ENCODE assay signal across 16 cellular contexts in the genomic region with DNA sequence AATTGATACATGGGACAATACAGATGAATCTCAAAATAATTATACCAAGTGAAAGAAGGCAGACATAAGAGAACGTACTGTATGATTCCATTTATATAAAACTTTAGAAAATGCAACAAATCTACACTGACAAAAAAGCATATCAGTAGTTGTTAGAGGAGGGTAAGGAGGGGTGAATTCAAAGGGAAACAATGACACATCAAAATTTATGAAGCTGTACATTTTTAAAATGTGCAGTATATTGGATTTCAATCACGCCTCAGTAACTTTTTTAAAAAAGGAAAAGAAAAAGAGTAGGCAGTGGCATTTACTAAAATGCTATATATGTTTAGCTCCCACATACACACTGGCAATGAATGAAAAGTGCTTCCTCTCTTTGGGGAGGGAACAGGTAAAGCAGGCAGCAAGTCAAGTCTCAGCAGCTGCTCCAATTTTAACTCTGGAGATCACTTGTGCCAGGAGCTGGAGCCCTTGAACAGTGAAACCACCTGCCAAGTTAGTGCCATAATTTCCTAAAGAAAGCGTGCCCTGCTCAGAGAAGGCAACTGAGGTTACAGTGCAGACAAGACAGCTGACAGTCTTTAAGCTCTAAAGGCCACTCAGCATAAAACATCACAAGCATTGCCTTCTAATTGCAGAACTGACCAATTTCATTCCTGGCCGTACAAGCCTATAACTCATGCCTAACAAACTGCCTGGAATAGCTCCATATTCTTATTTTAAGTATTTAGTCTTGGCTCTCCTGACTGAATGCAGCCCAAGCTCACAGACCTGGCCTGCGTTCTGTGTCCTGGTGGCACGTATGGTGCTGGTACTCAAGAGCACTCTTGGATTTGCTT. TPM values are rescaled to one million over a fixed set of nuclear protein-coding genes. Genes with fewer than 3 reads are reported as not detected.
DNase-seq lines count a peak whose midpoint lies in the region; ATAC-seq and TF ChIP-seq lines count a peak whose summit lies in the region.
"Had no signal": no experiment of that assay in that cellular context is flagged by ENCODE, and none has a peak within 500 bp of the region (broad histone marks: within the 10 kb centered on the region; RNA-seq: fewer than 3 reads in every experiment).

No MANE protein-coding gene starts in this region.

- peaks cover 11% of the 10 kb centered on the region for H3K36me3 Mint-ChIP-seq in type B pancreatic cell

- peak overlapping the region; percentile 7 for H3K4me2 ChIP-seq in skeletal muscle satellite cell (ENCODE audit: low read length)
- H3K4me2 ChIP-seq: hepatocyte had no signal

- H3K27me3 Mint-ChIP-seq in type B pancreatic cell, result no peaks in the 10 kb centered on the region
- H3K27me3 Mint-ChIP-seq: activated T-helper 17 cell treated with anti-CD3 and anti-CD28 coated beads, Interleukin-2, amount 50 U/mL, for 72 hours; dendritic cell treated with granulocyte-macrophage colony-stimulating factor and Interleukin-4, amounts not matched to agents 40 ng/mL and 50 ng/mL, for 4 days had no signal

- intact Hi-C loops in Right ventricle myocardium superior (cut with DNase I), result no loop called here

- H3K4me1 Mint-ChIP-seq in type B pancreatic cell (ENCODE audit: unreplicated experiment), result peaks cover 41% of the 10 kb centered on the region

- H3K36me3 ChIP-seq in skeletal muscle satellite cell (ENCODE audit: insufficient read depth, low read length), result peaks cover 43% of the 10 kb centered on the region

- H3K4me1 ChIP-seq in skeletal muscle satellite cell (ENCODE audit: control insufficient read depth, insufficient read depth, low read length), result peaks cover 48% of the 10 kb centered on the region

- ATAC-seq in Right ventricle myocardium superior (ENCODE audit: poor library complexity), result peak; percentile 81
- ATAC-seq: activated T-helper 17 cell treated with anti-CD3 and anti-CD28 coated beads, Interleukin-2, amount 50 U/mL, for 72 hours; stimulated activated effector memory CD8-positive, alpha-beta T cell treated with anti-CD3 and anti-CD28 coated beads, Interleukin-12 subunit alpha, Interleukin-12 subunit beta, amount 100 ng/mL, for 72 hours had no signal

- no peak overlapping the region for H3K4me3 Mint-ChIP-seq in type B pancreatic cell
- H3K4me3 Mint-ChIP-seq: activated T-helper 17 cell treated with anti-CD3 and anti-CD28 coated beads, Interleukin-2, amount 50 U/mL, for 72 hours; dendritic cell treated with granulocyte-macrophage colony-stimulating factor and Interleukin-4, amounts not matched to agents 40 ng/mL and 50 ng/mL, for 4 days; H9; mesothelial cell of epicardium; stimulated activated effector memory CD8-positive, alpha-beta T cell treated with anti-CD3 and anti-CD28 coated beads, Interleukin-12 subunit alpha, Interleukin-12 subunit beta, amount 100 ng/mL, for 72 hours had no signal

- no peak for TF ChIP-seq CTCF in type B pancreatic cell (conservative IDR thresholded peaks at IDR 0.05)

- no peak overlapping the region for H3K4me3 ChIP-seq in skeletal muscle satellite cell (ENCODE audit: low read length)
- H3K4me3 ChIP-seq: hepatocyte had no signal

- no peaks in the 10 kb centered on the region for H3K9me3 ChIP-seq in skeletal muscle satellite cell (replicated peaks; ENCODE audit: low read length)

- no peak overlapping the region for H3K27ac Mint-ChIP-seq in type B pancreatic cell
- H3K27ac Mint-ChIP-seq: activated T-helper 17 cell treated with anti-CD3 and anti-CD28 coated beads, Interleukin-2, amount 50 U/mL, for 72 hours; dendritic cell treated with granulocyte-macrophage colony-stimulating factor and Interleukin-4, amounts not matched to agents 40 ng/mL and 50 ng/mL, for 4 days; H9; mesothelial cell of epicardium; stimulated activated effector memory CD8-positive, alpha-beta T cell treated with anti-CD3 and anti-CD28 coated beads, Interleukin-12 subunit alpha, Interleukin-12 subunit beta, amount 100 ng/mL, for 72 hours had no signal

- no peak overlapping the region for H3K9ac ChIP-seq in skeletal muscle satellite cell (ENCODE audit: low read depth, low read length)

- DNase-seq in NCI-H2029 (lab: John Stamatoyannopoulos, UW), result peak; percentile 25
- DNase-seq in NCI-H2029 treated with DMSO at 0.1 percent for 48 hours (lab: John Stamatoyannopoulos, UW), result no peak
- peak; percentile 35 to 63 for DNase-seq in NCI-H446 (lab: John Stamatoyannopoulos, UW)
- no peak for DNase-seq in Right ventricle myocardium superior
- no peak for DNase-seq in mesenteric fat pad (ENCODE audit: low spot score)
- DNase-seq in HK-2 (ENCODE audit: unreplicated experiment), result no peak
- DNase-seq in type B pancreatic cell (ENCODE audit: extremely low spot score, unreplicated experiment), result no peak
- DNase-seq: GDM1; H9; stimulated activated CD4-positive, alpha-beta T cell treated with anti-CD3 and anti-CD28 coated beads, Interleukin-12 subunit alpha, Interleukin-12 subunit beta, amount 100 ng/mL, for 4 hours had no signal

- H3K9me3 Mint-ChIP-seq in type B pancreatic cell, result no peaks in the 10 kb centered on the region
- H3K9me3 Mint-ChIP-seq: activated T-helper 17 cell treated with anti-CD3 and anti-CD28 coated beads, Interleukin-2, amount 50 U/mL, for 72 hours; dendritic cell treated with granulocyte-macrophage colony-stimulating factor and Interleukin-4, amounts not matched to agents 40 ng/mL and 50 ng/mL, for 4 days; H9; mesothelial cell of epicardium; stimulated activated effector memory CD8-positive, alpha-beta T cell treated with anti-CD3 and anti-CD28 coated beads, Interleukin-12 subunit alpha, Interleukin-12 subunit beta, amount 100 ng/mL, for 72 hours had no signal

- no peaks in the 10 kb centered on the region for H3K27me3 ChIP-seq in skeletal muscle satellite cell (ENCODE audit: control insufficient read depth, insufficient read depth, low read length)
- H3K27me3 ChIP-seq: hepatocyte had no signal

RNA-seq across cellular contexts. Expression of a gene that starts 10.9 kb away (rescaled TPM):
- total RNA-seq in Right ventricle myocardium superior, result 112 TPM
- 203 and 233 TPM in 2 replicates for total RNA-seq in skeletal muscle satellite cell (2012; rRNA removed)
- 384 TPM for total RNA-seq in mesenteric fat pad
- total RNA-seq in type B pancreatic cell (ENCODE audit: low replicate concordance), result 149 and 177 TPM in 2 replicates

RNA-seq across cellular contexts. Expression of a gene that starts 53.0 kb away (rescaled TPM):
- total RNA-seq in Right ventricle myocardium superior (2.5 TPM), mesenteric fat pad (7.2 TPM), type B pancreatic cell (ENCODE audit: low replicate concordance) (4.9 and 7.4 TPM in 2 replicates)
- total RNA-seq in skeletal muscle satellite cell (2012; rRNA removed), result 0.76 and 1.7 TPM in 2 replicates

Comparison
In these comparisons a context has a peak if more than half of its experiments do, and no peak if none do; other contexts are left out.
1. DNase-seq: peak in NCI-H2029 (single experiment) and NCI-H446 (2 of 2); none in NCI-H2029 treated with DMSO at 0.1 percent for 48 hours (single experiment), Right ventricle myocardium superior (single experiment), mesenteric fat pad (single experiment), HK-2 (single experiment) and type B pancreatic cell (single experiment).